Comparison of ENCODE assay signal across 1 cellular context in the genomic region with DNA sequence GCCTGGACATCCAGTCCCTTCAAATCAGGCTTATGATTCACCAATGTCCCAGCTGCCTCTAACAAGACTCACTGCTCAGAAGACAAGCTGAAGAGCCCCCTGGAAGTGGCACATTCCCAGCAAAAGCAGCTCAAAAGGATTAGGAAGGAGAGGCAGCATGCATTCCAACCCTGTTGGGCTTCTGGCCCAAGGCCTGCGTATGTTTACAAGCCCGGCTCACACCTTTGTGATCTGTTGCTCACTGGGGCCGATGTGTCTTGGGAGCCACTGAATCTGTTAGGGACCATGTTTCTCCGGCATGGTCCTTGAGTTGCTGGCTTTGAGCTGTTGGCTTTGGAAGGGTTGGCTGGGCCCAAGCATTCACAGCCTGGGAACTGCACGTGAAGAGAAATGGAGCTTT.
TF ChIP-seq lines count a peak whose summit lies in the region.

No MANE protein-coding gene starts in this region.

TF ChIP-seq in H1, 55 proteins besides CTCF, POLR2A, EP300 and RAD21 (continued from another document):
- TF ChIP-seq NRF1 (IDR thresholded peaks at IDR 0.05; ENCODE audit: low read depth, low read length) (no peak), POU5F1 (IDR thresholded peaks at IDR 0.05; ENCODE audit: low read depth, low read length) (no peak), KDM1A (IDR thresholded peaks at IDR 0.05; ENCODE audit: borderline replicate concordance, low read length) (no peak), TAF1 (IDR thresholded peaks at IDR 0.05; ENCODE audit: low read depth, low read length) (no peak), SUZ12 (IDR thresholded peaks at IDR 0.05; ENCODE audit: low read length) (no peak), RXRA (IDR thresholded peaks at IDR 0.05; ENCODE audit: insufficient read depth, low read depth, low read length) (no peak), KDM5A (IDR thresholded peaks at IDR 0.05; ENCODE audit: low read length) (no peak), TBP (IDR thresholded peaks at IDR 0.05; ENCODE audit: low read depth, low read length) (no peak), BACH1 (IDR thresholded peaks at IDR 0.05; ENCODE audit: low read length) (no peak), SAP30 (IDR thresholded peaks at IDR 0.05; ENCODE audit: insufficient read depth, insufficient replicate concordance, low read length) (no peak), CTBP2 (IDR thresholded peaks at IDR 0.05; ENCODE audit: borderline replicate concordance, insufficient read depth, insufficient read length, low read length) (no peak), CREB1 (IDR thresholded peaks at IDR 0.05) (no peak), GTF2F1 (IDR thresholded peaks at IDR 0.05; ENCODE audit: borderline replicate concordance, low read depth, low read length) (no peak), CBX5 (IDR thresholded peaks at IDR 0.05; ENCODE audit: low read depth, low read length) (no peak)
- TF ChIP-seq, protein P1, sequence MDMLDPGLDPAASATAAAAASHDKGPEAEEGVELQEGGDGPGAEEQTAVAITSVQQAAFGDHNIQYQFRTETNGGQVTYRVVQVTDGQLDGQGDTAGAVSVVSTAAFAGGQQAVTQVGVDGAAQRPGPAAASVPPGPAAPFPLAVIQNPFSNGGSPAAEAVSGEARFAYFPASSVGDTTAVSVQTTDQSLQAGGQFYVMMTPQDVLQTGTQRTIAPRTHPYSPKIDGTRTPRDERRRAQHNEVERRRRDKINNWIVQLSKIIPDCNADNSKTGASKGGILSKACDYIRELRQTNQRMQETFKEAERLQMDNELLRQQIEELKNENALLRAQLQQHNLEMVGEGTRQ (IDR thresholded peaks at IDR 0.05; ENCODE audit: low read length) = no peak
